In genomic region chr15:77993970-77994693, GRCh38 we compare ENCODE assay signal across 7 cellular contexts.
DNase-seq lines count a peak whose midpoint lies in the region; ATAC-seq, FAIRE-seq and TF ChIP-seq lines count a peak whose summit lies in the region.
"Not testable (repeated sequence)": the region's sequence is repeated elsewhere in the genome, so short reads cannot be mapped to it uniquely, and the experiment has no call there.

No MANE protein-coding gene starts in this region.

- H4K8ac ChIP-seq in trophoblast cell (ENCODE audit: low read depth, low read length), result peak overlapping the region; percentile 55

- not testable (repeated sequence) for H3K9ac ChIP-seq in trophoblast cell (ENCODE audit: low read length)

- H2AK5ac ChIP-seq in trophoblast cell (ENCODE audit: low read length), result peak overlapping the region; percentile 39

- H3K36me3 ChIP-seq in left ventricle myocardium inferior (peaks cover 14% of the 10 kb centered on the region), trophoblast cell (ENCODE audit: control insufficient read depth in 1 of 2, insufficient read depth in 2 of 2, low read length in 2 of 2) (peaks cover 7 to 12% of the 10 kb centered on the region in 2 experiments)

- not testable (repeated sequence) for FAIRE-seq in H54 (lab: Jason Lieb, UNC)

- H2BK5ac ChIP-seq in trophoblast cell (ENCODE audit: low read depth, low read length, poor library complexity), result peak overlapping the region; percentile 42

- H4K12ac ChIP-seq in trophoblast cell (ENCODE audit: low read depth, low read length), result not testable (repeated sequence)

- H3K18ac ChIP-seq in trophoblast cell (ENCODE audit: low read length), result peak overlapping the region; percentile 67

- in situ Hi-C loops in GM13977 (cut with MboI; ENCODE audit: low pct_unique_long_range_greater_than_20kb, low sequenced_read_pairs, unreplicated experiment), result not testable (repeated sequence)

- not testable (repeated sequence) for TF ChIP-seq CTCF in GM13977 (IDR thresholded peaks at IDR 0.05; ENCODE audit: extremely low read depth, insufficient read depth, missing control alignments); left ventricle myocardium inferior (IDR thresholded peaks at IDR 0.05; ENCODE audit: borderline replicate concordance)

- H2AFZ ChIP-seq in trophoblast cell (ENCODE audit: insufficient read depth, low read length, poor library complexity), result not testable (repeated sequence)

- H3K14ac ChIP-seq in trophoblast cell (ENCODE audit: low read length), result not testable (repeated sequence)

- no CpG with 5 or more reads among the region's 18 CpGs for WGBS in trophoblast cell (ENCODE audit: extremely low coverage, insufficient coverage, insufficient read length)

- H3K23ac ChIP-seq in trophoblast cell (ENCODE audit: low read length), result not testable (repeated sequence)

- H3K27me3 ChIP-seq in left ventricle myocardium inferior (ENCODE audit: low read depth); trophoblast cell (ENCODE audit: insufficient read depth, low read length): not testable (repeated sequence)

- not testable (repeated sequence) for H3K79me2 ChIP-seq in trophoblast cell (ENCODE audit: control insufficient read depth, insufficient read depth, low read length, poor library complexity)

- H3K9me3 ChIP-seq in left ventricle myocardium inferior (replicated peaks); trophoblast cell (ENCODE audit: insufficient read depth, low read depth, low read length): not testable (repeated sequence)

- TF ChIP-seq POLR2A in H54 (IDR thresholded peaks at IDR 0.05; ENCODE audit: low read depth, low read length), result not testable (repeated sequence)

- H3K4me2 ChIP-seq in trophoblast cell (ENCODE audit: low read length), result not testable (repeated sequence)

- DNase-seq in GM13977 (ENCODE audit: low spot score) (peak; percentile 45), H54 (ENCODE audit: insufficient read length, low spot score) (peak; percentile 41), HPDE6-E6E7 (ENCODE audit: extremely low spot score) (peak; percentile 67), brain pericyte (ENCODE audit: low read depth, low spot score) (peak; percentile 60), left ventricle myocardium inferior (peak; percentile 80), trophoblast cell (peak; percentile 89 to 94)

- peak overlapping the region; percentile 80 for H4K91ac ChIP-seq in trophoblast cell (ENCODE audit: low read depth, low read length)

- H3K27ac ChIP-seq in left ventricle myocardium inferior (replicated peaks) (peak overlapping the region; percentile 86), trophoblast cell (ENCODE audit: low read depth, low read length) (peak overlapping the region; percentile 66)

- H3K4me1 ChIP-seq in left ventricle myocardium inferior (peaks cover 76% of the 10 kb centered on the region), trophoblast cell (ENCODE audit: control insufficient read depth in 1 of 2, insufficient read depth in 2 of 2, low read length in 2 of 2) (peaks cover 19 to 23% of the 10 kb centered on the region in 2 experiments)

- peak overlapping the region; percentile 2 for H3K4ac ChIP-seq in trophoblast cell (ENCODE audit: low read depth, low read length)

- H3K4me3 ChIP-seq in left ventricle myocardium inferior; trophoblast cell (ENCODE audit: low read depth, low read length): not testable (repeated sequence)

- ATAC-seq in SK-N-SH treated with all-trans-retinoic acid at 6 μM for 48 hours, result peak; percentile 76

- H3K79me1 ChIP-seq in trophoblast cell (ENCODE audit: low read length), result peaks cover 13% of the 10 kb centered on the region

- H2BK12ac ChIP-seq in trophoblast cell (ENCODE audit: low read length), result peak overlapping the region; percentile 56

- intact Hi-C loops in left ventricle myocardium inferior (cut with micrococcal nuclease), result not testable (repeated sequence)

- H2BK120ac ChIP-seq in trophoblast cell (ENCODE audit: insufficient read depth, low read length, poor library complexity), result peak overlapping the region; percentile 47

TF ChIP-seq in SK-N-SH treated with all-trans-retinoic acid at 6 μM for 48 hours, 23 proteins besides CTCF, POLR2A, EP300 and RAD21:
- 0 out of 2 replicates have a peak, but pooled peaks have one; percentile 41 for TF ChIP-seq ZFP3 (CRISPR knock-in tag; IDR thresholded peaks at IDR 0.05)
TF ChIP-seq in SK-N-SH treated with all-trans-retinoic acid at 6 μM for 48 hours: peak in this region for 1; not testable (repeated sequence) for 22.

Comparison
In these comparisons a context has a peak if more than half of its experiments do, and no peak if none do; other contexts are left out.
1. DNase-seq: peak in every context shown above with its lines; median percentile 92 in trophoblast cell; 80 in left ventricle myocardium inferior; 67 in HPDE6-E6E7; 60 in brain pericyte; 45 in GM13977; 41 in H54.